Comparison of ENCODE assay signal across 8 cellular contexts in genomic region chr11:122202951-122203456, GRCh38.
DNase-seq lines count a peak whose midpoint lies in the region; ATAC-seq, FAIRE-seq and TF ChIP-seq lines count a peak whose summit lies in the region.

No MANE protein-coding gene starts in this region.

- no peak overlapping the region for H3K27ac ChIP-seq in A673 (ENCODE audit: low read depth, low read length, poor library complexity, severe bottlenecking)
- peak overlapping the region; percentile 78 for H3K27ac ChIP-seq in Panc1 (ENCODE audit: low read length)
- H3K27ac ChIP-seq in right cardiac atrium (ENCODE audit: low read length): peak overlapping the region; percentile 2

- intact Hi-C loops in A673 (cut with micrococcal nuclease; ENCODE audit: unreplicated experiment): loop anchor here (1.0 to 10.0 kb wide), 6 partner anchors 46 to 548 kb away; no protein-coding TSS in a partner anchor
- intact Hi-C loops in Panc1 (cut with micrococcal nuclease; ENCODE audit: unreplicated experiment): loop anchor here (1.0 to 5.0 kb wide), 4 partner anchors 46 to 547 kb away; no protein-coding TSS in a partner anchor
- intact Hi-C loops in right cardiac atrium (cut with DNase I): loop anchor here (5.0 to 10.0 kb wide), 6 partner anchors 98 to 551 kb away; no protein-coding TSS in a partner anchor

- H3K4me3 ChIP-seq in A673 (ENCODE audit: low read depth, low read length, poor library complexity, severe bottlenecking): peak overlapping the region; percentile 39
- H3K4me3 ChIP-seq in Panc1 (ENCODE audit: low read depth in 2 of 2, low read length in 2 of 2): peak overlapping the region; percentile 40 to 60
- peak overlapping the region; percentile 12 for H3K4me3 ChIP-seq in right cardiac atrium (ENCODE audit: low read length)

- BruUV-seq in A673 (replicated peaks; lab: Mats Ljungman, UMichigan) (no TSS peak), Panc1 (replicated peaks; lab: Mats Ljungman, UMichigan) (no TSS peak)

- no peak for TF ChIP-seq POLR2A in GM12892 (IDR thresholded peaks at IDR 0.05; ENCODE audit: low read depth, low read length)

- H3K9me3 ChIP-seq in A673 (ENCODE audit: low read depth, low read length, poor library complexity, severe bottlenecking) (no peaks in the 10 kb centered on the region), Panc1 (ENCODE audit: control insufficient read depth, insufficient read depth, low read depth, low read length) (no peaks in the 10 kb centered on the region), right cardiac atrium (ENCODE audit: control insufficient read depth, low read length) (no peaks in the 10 kb centered on the region)

- peak; percentile 92 for FAIRE-seq in GM12892 (lab: Jason Lieb, UNC)

- 20% methylated on average over 19 of the region's 19 CpGs for WGBS in right cardiac atrium

- no peaks in the 10 kb centered on the region for H3K36me3 ChIP-seq in A673 (ENCODE audit: insufficient read depth, low read length, poor library complexity, severe bottlenecking)
- H3K36me3 ChIP-seq in Panc1 (ENCODE audit: control insufficient read depth, insufficient read depth, low read length): no peaks in the 10 kb centered on the region

- TF ChIP-seq CTCF in A673 (conservative IDR thresholded peaks at IDR 0.05; ENCODE audit: low read depth, low read length) (peak; percentile 99), Panc1 (IDR thresholded peaks at IDR 0.05) (peak; percentile 100)

- POLR2A ChIA-PET in A673 (lab: Charles Lee; ENCODE audit: low non-redundant PET) (no interaction called here), Panc1 (lab: Charles Lee) (interaction anchor here (0.6 kb wide), 2 partner anchors 59 to 548 kb away, joined by 3 to 10 read pairs; no protein-coding TSS in a partner anchor)

- CTCF ChIA-PET in A673 (lab: Charles Lee) (interaction anchor here (0.6 to 3.2 kb wide), 8 partner anchors 17 to 548 kb away, joined by 3 to 20 read pairs (median 5); no protein-coding TSS in a partner anchor), Panc1 (lab: Charles Lee) (interaction anchor here (0.5 to 1.7 kb wide), 12 partner anchors 22 to 548 kb away, joined by 3 to 11 read pairs (median 6); no protein-coding TSS in a partner anchor)

- peak; percentile 90 for DNase-seq in A673 (ENCODE audit: low spot score)
- peak; percentile 37 for DNase-seq in GM12892 (ENCODE audit: insufficient read length)
- no peak for DNase-seq in Panc1 (ENCODE audit: low read depth, low spot score)
- DNase-seq in amniotic epithelial cell (ENCODE audit: low read depth): peak; percentile 63
- peak; percentile 64 to 87 (median 84) for DNase-seq in right cardiac atrium
- DNase-seq in putamen (ENCODE audit: low spot score): peak; percentile 82

- H3K4me1 ChIP-seq in A673 (ENCODE audit: insufficient read depth, low read length, poor library complexity, severe bottlenecking): peaks cover 17% of the 10 kb centered on the region
- H3K4me1 ChIP-seq in Panc1 (ENCODE audit: control insufficient read depth, insufficient read depth, low read length): peaks cover 10% of the 10 kb centered on the region
- peaks cover 11% of the 10 kb centered on the region for H3K4me1 ChIP-seq in right cardiac atrium (ENCODE audit: control insufficient read depth, insufficient read depth, low read length)

- peak; percentile 82 for ATAC-seq in HG03039 (IDR thresholded peaks at IDR 0.05; ENCODE audit: unreplicated experiment)
- ATAC-seq in Panc1: peak; percentile 93
- ATAC-seq in right cardiac atrium: peak; percentile 82 to 85
- ATAC-seq in HG02571 (IDR thresholded peaks at IDR 0.05; ENCODE audit: unreplicated experiment): no peak

- in situ Hi-C loops in Panc1 (cut with HindIII; ENCODE audit: low pct_unique_long_range_greater_than_20kb, low sequenced_read_pairs): no loop called here

- H3K27me3 ChIP-seq in A673 (replicated peaks; ENCODE audit: insufficient read depth, low read depth, low read length, poor library complexity) (no peaks in the 10 kb centered on the region), Panc1 (ENCODE audit: control insufficient read depth, insufficient read depth, low read length) (no peaks in the 10 kb centered on the region), right cardiac atrium (ENCODE audit: control insufficient read depth, insufficient read depth) (no peaks in the 10 kb centered on the region)
